Comparison of ENCODE assay signal across 25 cellular contexts in genomic region chr1:24568475-24568874, GRCh38. TPM values are rescaled to one million over a fixed set of nuclear protein-coding genes. Genes with fewer than 3 reads are reported as not detected.
A peak's percentile ranks its signal among the peaks of the same experiment; 100 is the strongest.
DNase-seq lines count a peak whose midpoint lies in the region; ATAC-seq and TF ChIP-seq lines count a peak whose summit lies in the region.
"Had no signal": no experiment of that assay in that cellular context is flagged by ENCODE, and none has a peak within 500 bp of the region (broad histone marks: within the 10 kb centered on the region; RNA-seq: fewer than 3 reads in every experiment).

No MANE protein-coding gene starts in this region.

- DNase-seq in IMR-90 (no peak), chondrocyte (ENCODE audit: low spot score) (no peak), transverse colon (no peak), NCI-H345 (lab: John Stamatoyannopoulos, UW) (no peak), AG08395 (ENCODE audit: low spot score) (no peak), LoVo (ENCODE audit: low spot score) (no peak)
- DNase-seq: activated naive CD4-positive, alpha-beta T cell treated with anti-CD3 and anti-CD28 coated beads, Interleukin-2, amount 50 U/mL, for 16 hours; aorta; caudate nucleus; DMS79 treated with DMSO at 0.1 percent for 48 hours; GM23248; MV-4-11; NCI-H1694; ovary; stimulated activated naive CD8-positive, alpha-beta T cell treated with anti-CD3 and anti-CD28 coated beads, Interleukin-15, amount 100 ng/mL, for 72 hours had no signal

- peak overlapping the region; percentile 12 for H2AFZ ChIP-seq in IMR-90 (replicated peaks; ENCODE audit: low read length, poor library complexity)
- H2AFZ ChIP-seq: GM23248 had no signal

- no peaks in the 10 kb centered on the region for H3K9me1 ChIP-seq in IMR-90 (ENCODE audit: insufficient read depth, low read length)

- H3K27me3 Mint-ChIP-seq in chondrocyte (ENCODE audit: low read depth), result no peaks in the 10 kb centered on the region

- dilution Hi-C loops in IMR-90 (cut with HindIII; ENCODE audit: low sequenced_read_pairs, unreplicated experiment), result no loop called here

- CTCF ChIA-PET in IMR-90 (lab: Yijun Ruan, JAX), result no interaction called here

- peak overlapping the region; percentile 13 for H3K27ac Mint-ChIP-seq in chondrocyte (ENCODE audit: unreplicated experiment)
- H3K27ac Mint-ChIP-seq: stimulated activated naive CD8-positive, alpha-beta T cell treated with anti-CD3 and anti-CD28 coated beads, Interleukin-15, amount 100 ng/mL, for 72 hours; T-helper 2 cell treated with Interferon-gamma antibody and Interleukin-4, amounts not matched to agents 5 μg/mL and 100 μg/mL, for 36 hours had no signal

- in situ Hi-C loops in IMR-90 (cut with MboI; ENCODE audit: low sequenced_read_pairs), result no loop called here
- in situ Hi-C loops in transverse colon (cut with MboI; ENCODE audit: low pct_ligation_motif_present in 1 of 4, low pct_unique_long_range_greater_than_20kb in 1 of 4, low sequenced_read_pairs in 3 of 4), result no loop called here

- no peaks in the 10 kb centered on the region for H3K36me3 Mint-ChIP-seq in chondrocyte (ENCODE audit: low read depth)
- H3K36me3 Mint-ChIP-seq: naive thymus-derived CD4-positive, alpha-beta T cell had no signal

- TF ChIP-seq EP300 in transverse colon (IDR thresholded peaks at IDR 0.05; ENCODE audit: low read depth), result no peak

- ATAC-seq in IMR-90 (ENCODE audit: low read depth) (no peak), HG02623 (IDR thresholded peaks at IDR 0.05; ENCODE audit: unreplicated experiment) (no peak)
- ATAC-seq: SK-N-SH treated with all-trans-retinoic acid at 6 μM for 48 hours; stimulated activated naive CD8-positive, alpha-beta T cell treated with anti-CD3 and anti-CD28 coated beads, Interleukin-15, amount 100 ng/mL, for 72 hours had no signal

- H3K36me3 ChIP-seq in IMR-90 (ENCODE audit: control insufficient read depth, insufficient read depth, low read length), result no peaks in the 10 kb centered on the region
- H3K36me3 ChIP-seq in mucosa of rectum (ENCODE audit: control insufficient read depth in 2 of 2, insufficient read depth in 2 of 2, low read length in 2 of 2), result no peaks in the 10 kb centered on the region
- no peaks in the 10 kb centered on the region for H3K36me3 ChIP-seq in transverse colon
- H3K36me3 ChIP-seq: ovary, tibial nerve had no signal

- no peak overlapping the region for H4K91ac ChIP-seq in IMR-90 (ENCODE audit: insufficient read depth, low read depth, low read length)

- H3K9me3 Mint-ChIP-seq in chondrocyte (ENCODE audit: low read depth), result no peaks in the 10 kb centered on the region
- H3K9me3 Mint-ChIP-seq: naive thymus-derived CD4-positive, alpha-beta T cell; stimulated activated naive CD8-positive, alpha-beta T cell treated with anti-CD3 and anti-CD28 coated beads, Interleukin-15, amount 100 ng/mL, for 72 hours; T-helper 2 cell treated with Interferon-gamma antibody and Interleukin-4, amounts not matched to agents 5 μg/mL and 100 μg/mL, for 36 hours had no signal

- no peak overlapping the region for H3K9ac ChIP-seq in IMR-90 (ENCODE audit: low read depth, low read length)
- peak overlapping the region in 1 of 2 donors; percentile 58 for H3K9ac ChIP-seq in mucosa of rectum (ENCODE audit: low read depth in 1 of 2, low read length in 2 of 2)
- H3K9ac ChIP-seq: GM23248, KMS-11 had no signal

- no peak for TF ChIP-seq CTCF in IMR-90 (conservative IDR thresholded peaks at IDR 0.05; ENCODE audit: low read depth, low read length)
- no peak for TF ChIP-seq CTCF in chondrocyte (IDR thresholded peaks at IDR 0.05)
- no peak for TF ChIP-seq CTCF in transverse colon (IDR thresholded peaks at IDR 0.05)

- TF ChIP-seq POLR2A in IMR-90 (IDR thresholded peaks at IDR 0.05; ENCODE audit: low read depth, low read length), result no peak
- no peak for TF ChIP-seq POLR2A in transverse colon (IDR thresholded peaks at IDR 0.05)

- POLR2A ChIA-PET in IMR-90 (lab: Charles Lee; ENCODE audit: unreplicated experiment), result no interaction called here

- no peaks in the 10 kb centered on the region for H3K4me1 ChIP-seq in IMR-90 (ENCODE audit: control insufficient read depth, insufficient read depth, low read length)
- H3K4me1 ChIP-seq in mucosa of rectum (ENCODE audit: control insufficient read depth in 2 of 2, insufficient read depth in 2 of 2, low read length in 2 of 2), result peaks cover 0 to 5% of the 10 kb centered on the region in 2 donors
- peaks cover 0 to 4% (median 0%) of the 10 kb centered on the region in 4 donors for H3K4me1 ChIP-seq in transverse colon

- no peak overlapping the region for H2AK5ac ChIP-seq in IMR-90 (ENCODE audit: low read depth, low read length)

- no peak overlapping the region for H3K14ac ChIP-seq in IMR-90 (replicated peaks; ENCODE audit: low read depth, low read length)

- no peak for TF ChIP-seq RAD21 in IMR-90 (IDR thresholded peaks at IDR 0.05; ENCODE audit: low read length)

- H4K20me1 ChIP-seq in IMR-90 (ENCODE audit: insufficient read depth, low read length), result no peaks in the 10 kb centered on the region

- intact Hi-C loops in IMR-90 (cut with micrococcal nuclease) (no loop called here), transverse colon (cut with DNase I; ENCODE audit: low total_unique reads) (no loop called here)

- H3K27me3 ChIP-seq in IMR-90 (ENCODE audit: control insufficient read depth, insufficient read depth, low read length), result no peaks in the 10 kb centered on the region
- H3K27me3 ChIP-seq in mucosa of rectum (ENCODE audit: control insufficient read depth in 2 of 2, insufficient read depth in 2 of 2, low read length in 2 of 2), result no peaks in the 10 kb centered on the region
- no peaks in the 10 kb centered on the region for H3K27me3 ChIP-seq in transverse colon
- H3K27me3 ChIP-seq: ovary, tibial nerve had no signal

- no peak overlapping the region for H2BK5ac ChIP-seq in IMR-90 (ENCODE audit: low read depth, low read length, poor library complexity, severe bottlenecking)

- no peak overlapping the region for H3K18ac ChIP-seq in IMR-90 (ENCODE audit: low read depth, low read length)

- H2AK9ac ChIP-seq in IMR-90 (replicated peaks; ENCODE audit: low read depth, low read length, poor library complexity), result no peak overlapping the region

- H2BK20ac ChIP-seq in IMR-90 (ENCODE audit: low read depth, low read length), result no peak overlapping the region

- no TSS peak for BruUV-seq in IMR-90 (replicated peaks; lab: Mats Ljungman, UMichigan)

- peaks cover 21% of the 10 kb centered on the region for H3K4me1 Mint-ChIP-seq in chondrocyte (ENCODE audit: low read depth)

- H3K9me3 ChIP-seq in IMR-90 (ENCODE audit: control insufficient read depth, insufficient read depth, low read length), result no peaks in the 10 kb centered on the region
- H3K9me3 ChIP-seq in mucosa of rectum (ENCODE audit: control insufficient read depth in 2 of 2, low read length in 2 of 2), result no peaks in the 10 kb centered on the region
- no peaks in the 10 kb centered on the region for H3K9me3 ChIP-seq in transverse colon
- H3K9me3 ChIP-seq: ovary, tibial nerve had no signal

- no peak overlapping the region for H3K4me3 Mint-ChIP-seq in chondrocyte (ENCODE audit: unreplicated experiment)
- H3K4me3 Mint-ChIP-seq: naive thymus-derived CD4-positive, alpha-beta T cell; stimulated activated naive CD8-positive, alpha-beta T cell treated with anti-CD3 and anti-CD28 coated beads, Interleukin-15, amount 100 ng/mL, for 72 hours; T-helper 2 cell treated with Interferon-gamma antibody and Interleukin-4, amounts not matched to agents 5 μg/mL and 100 μg/mL, for 36 hours had no signal

- no peak overlapping the region for H3K4me2 ChIP-seq in IMR-90 (ENCODE audit: low read depth, low read length)
- H3K4me2 ChIP-seq: KMS-11 had no signal

- H3K4ac ChIP-seq in IMR-90 (ENCODE audit: low read depth, low read length), result no peak overlapping the region

- H3K4me3 ChIP-seq in IMR-90 (ENCODE audit: insufficient read depth, low read depth, low read length), result no peak overlapping the region
- H3K4me3 ChIP-seq in mucosa of rectum (ENCODE audit: low read length in 2 of 2), result no peak overlapping the region
- H3K4me3 ChIP-seq in transverse colon, result no peak overlapping the region
- H3K4me3 ChIP-seq: GM23248, ovary, tibial nerve had no signal

- H3K23ac ChIP-seq in IMR-90 (ENCODE audit: low read depth, low read length), result no peak overlapping the region

- no peaks in the 10 kb centered on the region for H3K79me1 ChIP-seq in IMR-90 (ENCODE audit: low read depth in 1 of 2, low read length in 2 of 2)

- H2BK15ac ChIP-seq in IMR-90 (ENCODE audit: low read depth, low read length), result no peak overlapping the region

- no peak overlapping the region for H2BK120ac ChIP-seq in IMR-90 (ENCODE audit: low read depth, low read length)

- no peak overlapping the region for H4K5ac ChIP-seq in IMR-90 (ENCODE audit: low read depth, low read length)

- WGBS in IMR-90 (ENCODE audit: extremely low coverage in 2 of 2, insufficient read length in 1 of 2), 2 experiments, result no CpG with 5 or more reads among the region's 2 CpGs
- 83 to 87% methylated on average over 2 of the region's 2 CpGs for WGBS in transverse colon (ENCODE audit: low coverage in 1 of 2), 2 donors

- no peak overlapping the region for H3K56ac ChIP-seq in IMR-90 (ENCODE audit: extremely low read depth, insufficient read depth, low read length)

- H4K8ac ChIP-seq in IMR-90 (ENCODE audit: low read depth in 2 of 2, low read length in 2 of 2), result no peak overlapping the region

- H3K27ac ChIP-seq in IMR-90 (ENCODE audit: insufficient read depth, low read length) (no peak overlapping the region), mucosa of rectum (ENCODE audit: low read depth in 2 of 2, low read length in 2 of 2) (peak overlapping the region; percentile 70 to 77), transverse colon (peak overlapping the region in 3 of 4 donors; percentile 17 to 46 (median 27))
- H3K27ac ChIP-seq: GM23248, KMS-11, ovary had no signal

TF ChIP-seq in IMR-90, 13 proteins besides CTCF, POLR2A, EP300 and RAD21 (continues in another document):
- TF ChIP-seq FOS (IDR thresholded peaks at IDR 0.05; ENCODE audit: low read depth, low read length) (no peak), NFE2L2 (IDR thresholded peaks at IDR 0.05; ENCODE audit: low read depth, low read length) (no peak), SMC3 (IDR thresholded peaks at IDR 0.05; ENCODE audit: low read depth, low read length) (no peak), RCOR1 (IDR thresholded peaks at IDR 0.05; ENCODE audit: insufficient replicate concordance, low read length) (no peak), MAFK (IDR thresholded peaks at IDR 0.05; ENCODE audit: low read depth, low read length) (no peak), BHLHE40 (IDR thresholded peaks at IDR 0.05; ENCODE audit: low read depth, low read length) (no peak), MAZ (IDR thresholded peaks at IDR 0.05; ENCODE audit: borderline replicate concordance, low read depth, low read length) (no peak)

RNA-seq across cellular contexts. Expression of gene NCMAP, which starts 12.6 kb away (rescaled TPM):
- total RNA-seq in IMR-90 (2012; rRNA removed) (not detected in 2 replicates), chondrocyte (not detected in 3 replicates), transverse colon (1 to 10 TPM in 2 of 4 donors, under 1 TPM in 1, not detected in 1; 0.37 to 2.2 (median 1.4) TPM)
- polyA plus RNA-seq in IMR-90 (2012; rRNA removed), result not detected in 2 replicates
- polyA plus RNA-seq in IMR-90 (2012; cell fraction: cytosol; rRNA removed), result not detected in 2 replicates
- polyA plus RNA-seq in IMR-90 (2012; cell fraction: nucleus; rRNA removed; ENCODE audit: low replicate concordance), result not detected in 2 replicates
- total RNA-seq: dermis microvascular lymphatic vessel endothelial cell, endothelial cell of umbilical vein, GM23248, HT1080 had no signal
- polyA plus RNA-seq: endothelial cell of umbilical vein, GM23248 had no signal
